ENCODE assay signal across 1 cellular context in genomic region chr11:76825726-76826396, GRCh38.
TF ChIP-seq lines count a peak whose summit lies in the region.

No MANE protein-coding gene starts in this region.

TF ChIP-seq in K562, 482 proteins besides CTCF, POLR2A, EP300 and RAD21 (continued from another document and continues in another):
- TF ChIP-seq, protein P1, sequence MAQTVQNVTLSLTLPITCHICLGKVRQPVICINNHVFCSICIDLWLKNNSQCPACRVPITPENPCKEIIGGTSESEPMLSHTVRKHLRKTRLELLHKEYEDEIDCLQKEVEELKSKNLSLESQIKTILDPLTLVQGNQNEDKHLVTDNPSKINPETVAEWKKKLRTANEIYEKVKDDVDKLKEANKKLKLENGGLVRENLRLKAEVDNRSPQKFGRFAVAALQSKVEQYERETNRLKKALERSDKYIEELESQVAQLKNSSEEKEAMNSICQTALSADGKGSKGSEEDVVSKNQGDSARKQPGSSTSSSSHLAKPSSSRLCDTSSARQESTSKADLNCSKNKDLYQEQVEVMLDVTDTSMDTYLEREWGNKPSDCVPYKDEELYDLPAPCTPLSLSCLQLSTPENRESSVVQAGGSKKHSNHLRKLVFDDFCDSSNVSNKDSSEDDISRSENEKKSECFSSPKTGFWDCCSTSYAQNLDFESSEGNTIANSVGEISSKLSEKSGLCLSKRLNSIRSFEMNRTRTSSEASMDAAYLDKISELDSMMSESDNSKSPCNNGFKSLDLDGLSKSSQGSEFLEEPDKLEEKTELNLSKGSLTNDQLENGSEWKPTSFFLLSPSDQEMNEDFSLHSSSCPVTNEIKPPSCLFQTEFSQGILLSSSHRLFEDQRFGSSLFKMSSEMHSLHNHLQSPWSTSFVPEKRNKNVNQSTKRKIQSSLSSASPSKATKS (CRISPR knock-in tag; IDR thresholded peaks at IDR 0.05): no peak
- TF ChIP-seq GATAD2A (IDR thresholded peaks at IDR 0.05): peak; percentile 56; the same call in 1 of the 2 replicates
- no peak for TF ChIP-seq ZNF140 (CRISPR knock-in tag; IDR thresholded peaks at IDR 0.05)
- TF ChIP-seq WHSC1 (IDR thresholded peaks at IDR 0.05; ENCODE audit: low read length): no peak
- TF ChIP-seq SMARCC2 (IDR thresholded peaks at IDR 0.05; ENCODE audit: low read depth): peak; percentile 58; the same call in 1 of the 2 replicates
- no peak for TF ChIP-seq NFE2L1 (tag; IDR thresholded peaks at IDR 0.05; ENCODE audit: borderline replicate concordance, low read depth)
- TF ChIP-seq ZBTB8A (IDR thresholded peaks at IDR 0.05; ENCODE audit: partially characterized antibody): no peak
- TF ChIP-seq YBX1 (IDR thresholded peaks at IDR 0.05): no peak
- TF ChIP-seq IFI16 (CRISPR knock-in tag; IDR thresholded peaks at IDR 0.05): no peak
- TF ChIP-seq ZNF184 (CRISPR knock-in tag; IDR thresholded peaks at IDR 0.05): no peak
- TF ChIP-seq MTA3 (IDR thresholded peaks at IDR 0.05; ENCODE audit: borderline replicate concordance): no peak
- TF ChIP-seq TCF7L2 (IDR thresholded peaks at IDR 0.05; ENCODE audit: low read depth, low read length): no peak
- no peak for TF ChIP-seq XRCC5 (IDR thresholded peaks at IDR 0.05; ENCODE audit: low read depth, low read length)
- no peak for TF ChIP-seq NR0B1 (IDR thresholded peaks at IDR 0.05; ENCODE audit: partially characterized antibody)
- TF ChIP-seq ZNF695 (CRISPR knock-in tag; IDR thresholded peaks at IDR 0.05): no peak
- TF ChIP-seq SP2 (IDR thresholded peaks at IDR 0.05; ENCODE audit: extremely low read depth, low read depth, low read length, poor library complexity, severe bottlenecking): no peak
- no peak for TF ChIP-seq NR2F6 (CRISPR knock-in tag; IDR thresholded peaks at IDR 0.05)
- TF ChIP-seq ZNF76 (CRISPR knock-in tag; IDR thresholded peaks at IDR 0.05; ENCODE audit: borderline replicate concordance): no peak
- no peak for TF ChIP-seq TEAD1 (CRISPR knock-in tag; IDR thresholded peaks at IDR 0.05)
- TF ChIP-seq ZNF347 (CRISPR knock-in tag; IDR thresholded peaks at IDR 0.05; ENCODE audit: low read depth): no peak
- TF ChIP-seq SMARCE1 (IDR thresholded peaks at IDR 0.05): peak; percentile 54; the same call in 1 of the 2 replicates
- no peak for TF ChIP-seq DNMT1 (IDR thresholded peaks at IDR 0.05)
- TF ChIP-seq, protein P2, sequence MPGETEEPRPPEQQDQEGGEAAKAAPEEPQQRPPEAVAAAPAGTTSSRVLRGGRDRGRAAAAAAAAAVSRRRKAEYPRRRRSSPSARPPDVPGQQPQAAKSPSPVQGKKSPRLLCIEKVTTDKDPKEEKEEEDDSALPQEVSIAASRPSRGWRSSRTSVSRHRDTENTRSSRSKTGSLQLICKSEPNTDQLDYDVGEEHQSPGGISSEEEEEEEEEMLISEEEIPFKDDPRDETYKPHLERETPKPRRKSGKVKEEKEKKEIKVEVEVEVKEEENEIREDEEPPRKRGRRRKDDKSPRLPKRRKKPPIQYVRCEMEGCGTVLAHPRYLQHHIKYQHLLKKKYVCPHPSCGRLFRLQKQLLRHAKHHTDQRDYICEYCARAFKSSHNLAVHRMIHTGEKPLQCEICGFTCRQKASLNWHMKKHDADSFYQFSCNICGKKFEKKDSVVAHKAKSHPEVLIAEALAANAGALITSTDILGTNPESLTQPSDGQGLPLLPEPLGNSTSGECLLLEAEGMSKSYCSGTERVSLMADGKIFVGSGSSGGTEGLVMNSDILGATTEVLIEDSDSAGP (CRISPR knock-in tag; IDR thresholded peaks at IDR 0.05): no peak
- TF ChIP-seq TGIF2 (CRISPR knock-in tag; IDR thresholded peaks at IDR 0.05): no peak
- TF ChIP-seq, protein P3, sequence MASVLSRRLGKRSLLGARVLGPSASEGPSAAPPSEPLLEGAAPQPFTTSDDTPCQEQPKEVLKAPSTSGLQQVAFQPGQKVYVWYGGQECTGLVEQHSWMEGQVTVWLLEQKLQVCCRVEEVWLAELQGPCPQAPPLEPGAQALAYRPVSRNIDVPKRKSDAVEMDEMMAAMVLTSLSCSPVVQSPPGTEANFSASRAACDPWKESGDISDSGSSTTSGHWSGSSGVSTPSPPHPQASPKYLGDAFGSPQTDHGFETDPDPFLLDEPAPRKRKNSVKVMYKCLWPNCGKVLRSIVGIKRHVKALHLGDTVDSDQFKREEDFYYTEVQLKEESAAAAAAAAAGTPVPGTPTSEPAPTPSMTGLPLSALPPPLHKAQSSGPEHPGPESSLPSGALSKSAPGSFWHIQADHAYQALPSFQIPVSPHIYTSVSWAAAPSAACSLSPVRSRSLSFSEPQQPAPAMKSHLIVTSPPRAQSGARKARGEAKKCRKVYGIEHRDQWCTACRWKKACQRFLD (CRISPR knock-in tag; IDR thresholded peaks at IDR 0.05): no peak
- no peak; the same call in 1 of the 2 replicates for TF ChIP-seq ZNF584 (CRISPR knock-in tag; IDR thresholded peaks at IDR 0.05; ENCODE audit: low read depth)
- TF ChIP-seq USF1 (CRISPR knock-in tag; IDR thresholded peaks at IDR 0.05): no peak
- TF ChIP-seq, protein P4, sequence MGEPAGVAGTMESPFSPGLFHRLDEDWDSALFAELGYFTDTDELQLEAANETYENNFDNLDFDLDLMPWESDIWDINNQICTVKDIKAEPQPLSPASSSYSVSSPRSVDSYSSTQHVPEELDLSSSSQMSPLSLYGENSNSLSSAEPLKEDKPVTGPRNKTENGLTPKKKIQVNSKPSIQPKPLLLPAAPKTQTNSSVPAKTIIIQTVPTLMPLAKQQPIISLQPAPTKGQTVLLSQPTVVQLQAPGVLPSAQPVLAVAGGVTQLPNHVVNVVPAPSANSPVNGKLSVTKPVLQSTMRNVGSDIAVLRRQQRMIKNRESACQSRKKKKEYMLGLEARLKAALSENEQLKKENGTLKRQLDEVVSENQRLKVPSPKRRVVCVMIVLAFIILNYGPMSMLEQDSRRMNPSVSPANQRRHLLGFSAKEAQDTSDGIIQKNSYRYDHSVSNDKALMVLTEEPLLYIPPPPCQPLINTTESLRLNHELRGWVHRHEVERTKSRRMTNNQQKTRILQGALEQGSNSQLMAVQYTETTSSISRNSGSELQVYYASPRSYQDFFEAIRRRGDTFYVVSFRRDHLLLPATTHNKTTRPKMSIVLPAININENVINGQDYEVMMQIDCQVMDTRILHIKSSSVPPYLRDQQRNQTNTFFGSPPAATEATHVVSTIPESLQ (CRISPR knock-in tag; IDR thresholded peaks at IDR 0.05): no peak
- TF ChIP-seq U2AF2 (optimal IDR thresholded peaks at IDR 0.05; ENCODE audit: low read depth, low read length): no peak
- TF ChIP-seq, protein P5, sequence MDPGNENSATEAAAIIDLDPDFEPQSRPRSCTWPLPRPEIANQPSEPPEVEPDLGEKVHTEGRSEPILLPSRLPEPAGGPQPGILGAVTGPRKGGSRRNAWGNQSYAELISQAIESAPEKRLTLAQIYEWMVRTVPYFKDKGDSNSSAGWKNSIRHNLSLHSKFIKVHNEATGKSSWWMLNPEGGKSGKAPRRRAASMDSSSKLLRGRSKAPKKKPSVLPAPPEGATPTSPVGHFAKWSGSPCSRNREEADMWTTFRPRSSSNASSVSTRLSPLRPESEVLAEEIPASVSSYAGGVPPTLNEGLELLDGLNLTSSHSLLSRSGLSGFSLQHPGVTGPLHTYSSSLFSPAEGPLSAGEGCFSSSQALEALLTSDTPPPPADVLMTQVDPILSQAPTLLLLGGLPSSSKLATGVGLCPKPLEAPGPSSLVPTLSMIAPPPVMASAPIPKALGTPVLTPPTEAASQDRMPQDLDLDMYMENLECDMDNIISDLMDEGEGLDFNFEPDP (CRISPR knock-in tag; IDR thresholded peaks at IDR 0.05): no peak
- TF ChIP-seq ZNF583 (CRISPR knock-in tag; IDR thresholded peaks at IDR 0.05): no peak
- no peak for TF ChIP-seq EGR1 (conservative IDR thresholded peaks at IDR 0.05)
- TF ChIP-seq, protein P6, sequence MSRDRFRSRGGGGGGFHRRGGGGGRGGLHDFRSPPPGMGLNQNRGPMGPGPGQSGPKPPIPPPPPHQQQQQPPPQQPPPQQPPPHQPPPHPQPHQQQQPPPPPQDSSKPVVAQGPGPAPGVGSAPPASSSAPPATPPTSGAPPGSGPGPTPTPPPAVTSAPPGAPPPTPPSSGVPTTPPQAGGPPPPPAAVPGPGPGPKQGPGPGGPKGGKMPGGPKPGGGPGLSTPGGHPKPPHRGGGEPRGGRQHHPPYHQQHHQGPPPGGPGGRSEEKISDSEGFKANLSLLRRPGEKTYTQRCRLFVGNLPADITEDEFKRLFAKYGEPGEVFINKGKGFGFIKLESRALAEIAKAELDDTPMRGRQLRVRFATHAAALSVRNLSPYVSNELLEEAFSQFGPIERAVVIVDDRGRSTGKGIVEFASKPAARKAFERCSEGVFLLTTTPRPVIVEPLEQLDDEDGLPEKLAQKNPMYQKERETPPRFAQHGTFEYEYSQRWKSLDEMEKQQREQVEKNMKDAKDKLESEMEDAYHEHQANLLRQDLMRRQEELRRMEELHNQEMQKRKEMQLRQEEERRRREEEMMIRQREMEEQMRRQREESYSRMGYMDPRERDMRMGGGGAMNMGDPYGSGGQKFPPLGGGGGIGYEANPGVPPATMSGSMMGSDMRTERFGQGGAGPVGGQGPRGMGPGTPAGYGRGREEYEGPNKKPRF (IDR thresholded peaks at IDR 0.05; ENCODE audit: low read depth, low read length): no peak
- TF ChIP-seq YY1 (IDR thresholded peaks at IDR 0.05; ENCODE audit: borderline replicate concordance in 1 of 3, control insufficient read depth in 1 of 3, extremely low read depth in 1 of 3, insufficient read depth in 3 of 3, insufficient read length in 1 of 3, insufficient replicate concordance in 2 of 3, low read depth in 1 of 3, low read length in 2 of 3): no peak
- TF ChIP-seq, protein P7, sequence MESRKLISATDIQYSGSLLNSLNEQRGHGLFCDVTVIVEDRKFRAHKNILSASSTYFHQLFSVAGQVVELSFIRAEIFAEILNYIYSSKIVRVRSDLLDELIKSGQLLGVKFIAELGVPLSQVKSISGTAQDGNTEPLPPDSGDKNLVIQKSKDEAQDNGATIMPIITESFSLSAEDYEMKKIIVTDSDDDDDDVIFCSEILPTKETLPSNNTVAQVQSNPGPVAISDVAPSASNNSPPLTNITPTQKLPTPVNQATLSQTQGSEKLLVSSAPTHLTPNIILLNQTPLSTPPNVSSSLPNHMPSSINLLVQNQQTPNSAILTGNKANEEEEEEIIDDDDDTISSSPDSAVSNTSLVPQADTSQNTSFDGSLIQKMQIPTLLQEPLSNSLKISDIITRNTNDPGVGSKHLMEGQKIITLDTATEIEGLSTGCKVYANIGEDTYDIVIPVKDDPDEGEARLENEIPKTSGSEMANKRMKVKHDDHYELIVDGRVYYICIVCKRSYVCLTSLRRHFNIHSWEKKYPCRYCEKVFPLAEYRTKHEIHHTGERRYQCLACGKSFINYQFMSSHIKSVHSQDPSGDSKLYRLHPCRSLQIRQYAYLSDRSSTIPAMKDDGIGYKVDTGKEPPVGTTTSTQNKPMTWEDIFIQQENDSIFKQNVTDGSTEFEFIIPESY (CRISPR knock-in tag; IDR thresholded peaks at IDR 0.05): no peak
- peak; percentile 11; the same call in 1 of the 2 replicates for TF ChIP-seq MEF2A (IDR thresholded peaks at IDR 0.05; ENCODE audit: control insufficient read depth, low read depth, low read length)
- TF ChIP-seq FOXP4 (CRISPR knock-in tag; IDR thresholded peaks at IDR 0.05; ENCODE audit: borderline replicate concordance): no peak
- no peak for TF ChIP-seq STAG1 (CRISPR knock-in tag; IDR thresholded peaks at IDR 0.05; ENCODE audit: borderline replicate concordance)
- 0 out of 2 replicates have a peak, but pooled peaks have one; percentile 25 for TF ChIP-seq ATF7 (IDR thresholded peaks at IDR 0.05)
